Comparison of ENCODE assay signal across 8 cellular contexts in the genomic region with DNA sequence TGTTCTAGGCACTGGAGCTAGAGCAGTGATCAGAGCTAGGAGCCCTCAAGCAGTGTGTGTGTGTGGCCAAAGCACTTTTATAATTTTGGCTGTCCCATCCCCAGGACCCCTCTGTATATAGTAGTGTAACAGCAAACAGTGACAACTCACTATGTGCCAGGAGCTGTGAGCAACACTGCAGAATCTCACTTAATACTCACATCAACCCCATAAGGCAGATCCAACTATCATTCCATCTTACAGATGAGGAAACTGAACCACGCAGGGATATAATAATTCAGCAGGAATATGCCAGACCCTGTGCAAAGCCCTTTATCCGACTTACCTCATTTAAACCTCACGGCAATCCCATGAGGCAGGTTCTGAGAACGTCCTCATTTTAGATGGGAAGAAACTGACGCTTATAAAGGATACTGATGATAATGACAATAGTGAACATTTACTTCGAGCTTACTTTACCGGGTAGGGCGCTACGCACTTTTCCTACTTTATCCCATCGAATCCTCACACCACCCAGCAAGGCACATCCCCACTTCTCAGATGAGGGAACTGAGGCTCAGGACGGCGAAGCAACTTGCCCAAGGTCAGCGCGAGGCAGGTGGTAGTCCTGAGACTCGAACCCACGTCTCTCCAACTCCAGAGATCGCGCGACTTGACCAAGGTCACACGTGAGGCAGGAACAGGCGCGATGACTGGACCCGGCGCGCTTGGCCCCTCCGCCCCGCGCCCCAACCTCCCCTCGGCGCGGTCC. TPM values are rescaled to one million over a fixed set of nuclear protein-coding genes. Genes with fewer than 3 reads are reported as not detected.
DNase-seq lines count a peak whose midpoint lies in the region; ATAC-seq, FAIRE-seq and TF ChIP-seq lines count a peak whose summit lies in the region.

No MANE protein-coding gene starts in this region.

- H3K4me1 ChIP-seq in H1 (replicated peaks in 1 of 4; ENCODE audit: control insufficient read depth in 3 of 4, insufficient read depth in 4 of 4, low read length in 3 of 4): peaks cover 7 to 19% (median 11%) of the 10 kb centered on the region in 4 experiments
- peaks cover 39 to 51% of the 10 kb centered on the region in 2 donors for H3K4me1 ChIP-seq in naive thymus-derived CD4-positive, alpha-beta T cell (ENCODE audit: control insufficient read depth in 2 of 2, insufficient read depth in 2 of 2, low read length in 2 of 2)

- peak overlapping the region; percentile 90 for H3K4ac ChIP-seq in H1 (replicated peaks; ENCODE audit: insufficient read length, low read depth, low read length)

- H3K18ac ChIP-seq in H1 (ENCODE audit: extremely low read depth, low read length): peak overlapping the region; percentile 26

- H3K9me3 Mint-ChIP-seq in naive thymus-derived CD4-positive, alpha-beta T cell: peaks cover 0 to 2% (median 0%) of the 10 kb centered on the region in 11 donors

- H3K56ac ChIP-seq in H1 (replicated peaks; ENCODE audit: insufficient read length, low read depth, low read length): no peak overlapping the region

- peaks cover 21% of the 10 kb centered on the region for H3K79me1 ChIP-seq in H1 (ENCODE audit: low read depth, low read length)

- H2BK5ac ChIP-seq in H1 (ENCODE audit: low read depth, low read length): peak overlapping the region; percentile 76

- intact Hi-C loops in naive thymus-derived CD4-positive, alpha-beta T cell (cut with micrococcal nuclease): loop anchor here (1.0 to 5.0 kb wide), 12 partner anchors 29 to 1743 kb away; a partner anchor contains a TSS

- H3K36me3 Mint-ChIP-seq in naive thymus-derived CD4-positive, alpha-beta T cell: peaks cover 0 to 35% (median 13%) of the 10 kb centered on the region in 5 donors

- H4K91ac ChIP-seq in H1 (replicated peaks; ENCODE audit: insufficient read length, low read length): peak overlapping the region; percentile 83

- H3K27me3 Mint-ChIP-seq in naive thymus-derived CD4-positive, alpha-beta T cell: no peaks in the 10 kb centered on the region

- H3K9me3 ChIP-seq in H1 (ENCODE audit: insufficient read depth in 2 of 2, low read depth in 1 of 2, low read length in 1 of 2): no peaks in the 10 kb centered on the region
- no peaks in the 10 kb centered on the region for H3K9me3 ChIP-seq in naive thymus-derived CD4-positive, alpha-beta T cell (ENCODE audit: control insufficient read depth in 2 of 3, low read length in 3 of 3)

- peak overlapping the region; percentile 63 to 79 (median 73) for H3K4me3 ChIP-seq in H1 (ENCODE audit: extremely low read depth in 1 of 4, insufficient read depth in 2 of 4, low read depth in 3 of 4, low read length in 4 of 4)
- peak overlapping the region; percentile 66 for H3K4me3 ChIP-seq in naive thymus-derived CD4-positive, alpha-beta T cell (ENCODE audit: low read length)

- H3K23me2 ChIP-seq in H1 (ENCODE audit: low read depth, low read length): peaks cover 9% of the 10 kb centered on the region

- H3K9ac ChIP-seq in H1 (replicated peaks in 1 of 4; ENCODE audit: extremely low read depth in 1 of 4, low read depth in 3 of 4, low read length in 3 of 4): peak overlapping the region; percentile 56 to 73 (median 68)

- H3K4me1 Mint-ChIP-seq in naive thymus-derived CD4-positive, alpha-beta T cell: peaks cover 65 to 86% (median 78%) of the 10 kb centered on the region in 7 donors

- no peak overlapping the region for H2BK20ac ChIP-seq in H1 (ENCODE audit: low read length)

- no peaks in the 10 kb centered on the region for H3K27me3 ChIP-seq in H1 (replicated peaks in 1 of 4; ENCODE audit: control insufficient read depth in 3 of 4, extremely low read depth in 1 of 4, insufficient read depth in 3 of 4, low read length in 3 of 4)
- H3K27me3 ChIP-seq in naive thymus-derived CD4-positive, alpha-beta T cell (ENCODE audit: control insufficient read depth in 2 of 2, insufficient read depth in 2 of 2, low read length in 2 of 2): no peaks in the 10 kb centered on the region

- no peak overlapping the region for H2BK120ac ChIP-seq in H1 (replicated peaks; ENCODE audit: low read depth, low read length)

- H3K14ac ChIP-seq in H1 (ENCODE audit: insufficient read length): no peak overlapping the region

- POLR2A ChIA-PET in H1 (lab: Charles Lee; ENCODE audit: partially characterized antibody): interaction anchor here (0.6 to 16.6 kb wide), 11 partner anchors 9 to 1965 kb away, joined by 3 to 266 read pairs (median 10); a partner anchor contains a TSS
- POLR2A ChIA-PET in naive thymus-derived CD4-positive, alpha-beta T cell (lab: Charles Lee): interaction anchor here (1.0 to 7.1 kb wide), 3 partner anchors 84 to 124 kb away, joined by 3 to 47 read pairs (median 3); a partner anchor contains a TSS

- no peak for TF ChIP-seq EP300 in H1 (IDR thresholded peaks at IDR 0.05; ENCODE audit: borderline replicate concordance in 1 of 2, low read depth in 2 of 2, low read length in 2 of 2)

- H4K5ac ChIP-seq in H1 (ENCODE audit: insufficient read length, low read depth, low read length): peak overlapping the region; percentile 45

- TF ChIP-seq RAD21 in H1 (IDR thresholded peaks at IDR 0.05 in 1 of 2, conservative IDR thresholded peaks at IDR 0.05 in 1 of 2; ENCODE audit: low read depth in 2 of 2, low read length in 2 of 2): no peak

- no peak overlapping the region; the same call in none of the 2 replicates for H2BK15ac ChIP-seq in H1 (ENCODE audit: low read length)

- FAIRE-seq in H1 (lab: Jason Lieb, UNC): no peak

- DNase-seq in NCI-H1417 (lab: John Stamatoyannopoulos, UW) (peak; percentile 26 to 39 (median 34)), NCI-H1417 treated with DMSO at 0.1 percent for 48 hours (lab: John Stamatoyannopoulos, UW) (no peak), SK-N-DZ (ENCODE audit: low spot score) (peak; percentile 45), H1 (ENCODE audit: low read depth in 1 of 2, low spot score in 2 of 2) (peak in 1 of 2 experiments; percentile 65), mucosa of gallbladder (ENCODE audit: low spot score) (no peak)
- DNase-seq in naive thymus-derived CD4-positive, alpha-beta T cell: no peak
- no peak for DNase-seq in NK-92 treated with Interleukin-12 subunit alpha and Interleukin-12 subunit beta, amount 100 ng/mL, for 24 hours (lab: John Stamatoyannopoulos, UW)

- no peak overlapping the region for H3K27ac ChIP-seq in H1 (ENCODE audit: low read depth, low read length)
- H3K27ac ChIP-seq in naive thymus-derived CD4-positive, alpha-beta T cell (ENCODE audit: low read depth, low read length): peak overlapping the region; percentile 84

- WGBS in H1 (ENCODE audit: extremely low coverage in 1 of 2, insufficient coverage in 1 of 2, insufficient read length in 1 of 2, insufficient replicate concordance in 2 of 2, low coverage in 1 of 2, low lambda C conversion rate in 2 of 2, missing lambda C conversion rate in 1 of 2), 2 experiments: 62% methylated on average over 12 of the region's 31 CpGs; no CpG with 5 or more reads in 1 of the 2 experiments

- H3K4me2 ChIP-seq in H1 (ENCODE audit: insufficient read depth in 1 of 2, low read depth in 2 of 2, low read length in 2 of 2): peak overlapping the region; percentile 75 to 85

- CTCF ChIA-PET in H1 (lab: Charles Lee; ENCODE audit: partially characterized antibody): interaction anchor here (1.1 to 3.6 kb wide), 4 partner anchors 9 to 29 kb away, joined by 3 to 12 read pairs (median 4); no protein-coding TSS in a partner anchor
- CTCF ChIA-PET in naive thymus-derived CD4-positive, alpha-beta T cell (lab: Charles Lee): interaction anchor here (0.7 to 1.2 kb wide), 2 partner anchors 109 to 127 kb away, joined by 3 read pairs; a partner anchor contains a TSS

- H3K36me3 ChIP-seq in H1 (ENCODE audit: control insufficient read depth in 2 of 4, insufficient read depth in 4 of 4, low read length in 3 of 4): peaks cover 0 to 4% (median 2%) of the 10 kb centered on the region in 4 experiments; a peak in 2 of 8 replicates
- H3K36me3 ChIP-seq in naive thymus-derived CD4-positive, alpha-beta T cell (ENCODE audit: control insufficient read depth in 2 of 3, insufficient read depth in 3 of 3, low read length in 3 of 3): peaks cover 0 to 3% (median 0%) of the 10 kb centered on the region in 3 experiments

- H4K8ac ChIP-seq in H1 (ENCODE audit: extremely low read depth, insufficient read depth, low read length): peak overlapping the region; percentile 87

- no peak overlapping the region for H3K23ac ChIP-seq in H1 (ENCODE audit: insufficient read length)

- H4K20me1 ChIP-seq in H1 (replicated peaks in 1 of 2; ENCODE audit: control insufficient read depth in 1 of 2, insufficient read depth in 2 of 2, low read length in 2 of 2): peaks cover 6% of the 10 kb centered on the region in 2 experiments

- no peak overlapping the region; the same call in 1 of the 2 replicates for H2AK5ac ChIP-seq in H1 (ENCODE audit: low read depth, low read length)

- TF ChIP-seq CTCF in H1 (IDR thresholded peaks at IDR 0.05; ENCODE audit: control extremely low read depth in 1 of 3, insufficient read depth in 1 of 3, low read depth in 1 of 3, low read length in 3 of 3): no peak

- TF ChIP-seq POLR2A in H1 (IDR thresholded peaks at IDR 0.05; ENCODE audit: control extremely low read depth in 1 of 2, low read depth in 2 of 2, low read length in 2 of 2): no peak

- ATAC-seq in HG03175 (IDR thresholded peaks at IDR 0.05; ENCODE audit: unreplicated experiment): peak; percentile 15
- ATAC-seq in naive thymus-derived CD4-positive, alpha-beta T cell: no peak

- peak overlapping the region; percentile 78 to 98 (median 92) for H3K4me3 Mint-ChIP-seq in naive thymus-derived CD4-positive, alpha-beta T cell

- peak overlapping the region; percentile 94; the same call in 1 of the 2 replicates for H2BK12ac ChIP-seq in H1 (ENCODE audit: low read depth, low read length)

- peak overlapping the region; percentile 50 to 99 (median 93) for H3K27ac Mint-ChIP-seq in naive thymus-derived CD4-positive, alpha-beta T cell

- H3K79me2 ChIP-seq in H1 (ENCODE audit: control insufficient read depth in 1 of 2, insufficient read depth in 2 of 2, low read length in 2 of 2): peaks cover 0 to 52% of the 10 kb centered on the region in 2 experiments; a peak in 3 of 4 replicates

- no peak overlapping the region for H2AFZ ChIP-seq in H1 (ENCODE audit: low read length)

TF ChIP-seq in H1, 55 proteins besides CTCF, POLR2A, EP300 and RAD21 (continues in another document):
- TF ChIP-seq BRCA1 (IDR thresholded peaks at IDR 0.05; ENCODE audit: low read depth, low read length): peak; percentile 55

RNA-seq across cellular contexts. Expression of a gene that starts 0.7 kb away (rescaled TPM):
- polyA plus RNA-seq in SK-N-DZ (2014; cell fraction: cytosol; rRNA removed): 48.6 and 55.3 TPM in 2 replicates
- polyA plus RNA-seq in SK-N-DZ (2014; cell fraction: nucleus; rRNA removed): 23.5 and 36.0 TPM in 2 replicates
- total RNA-seq in H1 (2021; fragmentation: NEBNext Ultra II Directional; extraction: Animal tissue kit (Norgen Biotek cat#: 25700)): 39.0 and 45.7 TPM in 2 replicates
- 33.4 and 45.8 TPM in 2 replicates for polyA plus RNA-seq in H1 (2011; rRNA removed)
- 29.0 TPM for polyA plus RNA-seq in H1 (2011; cell fraction: cytosol; rRNA removed)
- polyA plus RNA-seq in H1 (2011; cell fraction: nucleus; rRNA removed): 37.5 TPM
- 35.9 to 43.8 TPM (median 40.9 TPM) in 4 replicates for polyA plus RNA-seq in H1 (2012, experiment 1 of 2)
- polyA plus RNA-seq in H1 (2012, experiment 2 of 2): 38.3 TPM
- 27.7 TPM for polyA plus RNA-seq in H1 (2013, experiment 1 of 2)
- polyA plus RNA-seq in H1 (2013, experiment 2 of 2): 29.3 TPM
- polyA minus RNA-seq in H1 (2011; rRNA and poly(A)+ RNA removed): 34.0 and 46.0 TPM in 2 replicates
- 16.2 TPM for polyA minus RNA-seq in H1 (2011; cell fraction: cytosol; rRNA and poly(A)+ RNA removed)
- 12.0 TPM for polyA minus RNA-seq in H1 (2011; cell fraction: nucleus; rRNA and poly(A)+ RNA removed)
- total RNA-seq in naive thymus-derived CD4-positive, alpha-beta T cell: 10 to 100 TPM; 45.8 to 77.3 (median 59.3) TPM
- polyA plus RNA-seq in naive thymus-derived CD4-positive, alpha-beta T cell: 10 to 100 TPM; 14.5 to 21.0 TPM
- total RNA-seq in mucosa of gallbladder: 53.1 TPM

Comparison
In these comparisons a context has a peak if more than half of its experiments do, and no peak if none do; other contexts are left out.
1. DNase-seq: peak in NCI-H1417 (3 of 3) and SK-N-DZ (single experiment); none in NCI-H1417 treated with DMSO at 0.1 percent for 48 hours (single experiment), naive thymus-derived CD4-positive, alpha-beta T cell (0 of 9), mucosa of gallbladder (single experiment) and NK-92 treated with Interleukin-12 subunit alpha and Interleukin-12 subunit beta, amount 100 ng/mL, for 24 hours (single experiment).